In the genomic region with DNA sequence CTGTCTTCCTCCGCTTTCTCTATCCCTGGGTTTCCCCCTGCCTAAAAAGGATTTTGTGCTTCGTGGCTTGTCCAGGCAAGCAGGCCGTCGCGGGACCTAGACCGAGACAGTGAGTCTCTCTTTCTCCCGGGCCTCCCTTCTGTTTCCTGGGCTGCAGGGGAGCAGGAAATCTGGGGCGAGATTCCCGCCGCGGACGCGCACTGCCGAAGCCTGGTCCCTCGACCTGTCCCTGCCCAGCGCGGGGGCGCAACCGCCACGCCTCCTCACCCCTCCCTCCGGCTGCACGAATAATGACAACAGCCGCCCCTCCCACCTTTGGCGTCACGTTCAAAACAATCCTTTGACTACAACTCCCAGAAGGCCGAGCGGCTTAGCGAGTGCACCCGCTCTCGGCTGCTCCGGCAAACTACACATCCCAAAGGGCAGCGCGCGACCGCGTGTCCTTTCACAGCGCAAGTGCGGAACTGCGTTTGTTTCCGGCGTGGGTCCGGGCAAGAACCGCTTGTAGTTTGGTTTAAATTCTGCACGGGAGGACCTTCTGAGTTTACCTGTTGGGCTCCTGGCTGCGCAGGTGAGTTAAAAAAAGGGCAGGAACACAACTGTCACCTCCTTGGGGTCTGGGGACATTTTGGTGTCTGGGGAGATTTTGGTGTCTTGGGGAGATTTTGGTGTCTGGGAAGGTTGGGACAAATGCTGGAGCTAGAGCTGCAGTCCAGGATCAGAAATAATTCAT, we compare ENCODE assay signal across 8 cellular contexts. TPM values are rescaled to one million over a fixed set of nuclear protein-coding genes. Genes with fewer than 3 reads are reported as not detected.
DNase-seq lines count a peak whose midpoint lies in the region; ATAC-seq and TF ChIP-seq lines count a peak whose summit lies in the region.

A gene (plus strand): TSS at position 473 of the 733 bp plus-strand sequence. CDS start 1,715 bp downstream, outside the sequence.

- H3K4me3 Mint-ChIP-seq in activated B cell treated with CpG ODN at 0.5 μM for 24 hours, result peak within 1 kb of the TSS; percentile 99

- POLR2A ChIA-PET in activated B cell treated with CpG ODN at 0.5 μM for 24 hours (lab: Charles Lee), result interaction anchor here (0.7 to 2.8 kb wide), 8 partner anchors 10 to 322 kb away, joined by 3 to 14 read pairs (median 4); a partner anchor contains a TSS

- H3K4me1 Mint-ChIP-seq in activated B cell treated with CpG ODN at 0.5 μM for 24 hours, result peaks cover 23% of the 10 kb centered on the region

- H3K9me3 Mint-ChIP-seq in activated B cell treated with CpG ODN at 0.5 μM for 24 hours, result no peaks in the 10 kb centered on the region

- H3K27me3 Mint-ChIP-seq in activated B cell treated with CpG ODN at 0.5 μM for 24 hours, result no peaks in the 10 kb centered on the region

- TF ChIP-seq CTCF in activated B cell treated with CpG ODN at 0.5 μM for 24 hours (IDR thresholded peaks at IDR 0.05), result no peak

- peaks cover 39% of the 10 kb centered on the region for H3K36me3 Mint-ChIP-seq in activated B cell treated with CpG ODN at 0.5 μM for 24 hours (ENCODE audit: low read depth)

- peak; percentile 98 for ATAC-seq in HG03196 (IDR thresholded peaks at IDR 0.05; ENCODE audit: unreplicated experiment)
- ATAC-seq in activated B cell treated with CpG ODN at 0.5 μM for 24 hours (ENCODE audit: low read depth), result peak; percentile 97

- CTCF ChIA-PET in activated B cell treated with CpG ODN at 0.5 μM for 24 hours (lab: Charles Lee), result interaction anchor here (0.7 to 1.0 kb wide), 3 partner anchors 9 to 200 kb away, joined by 3 to 5 read pairs (median 3); no protein-coding TSS in a partner anchor

- intact Hi-C loops in activated B cell treated with CpG ODN at 0.5 μM for 24 hours (cut with micrococcal nuclease), result loop anchor here (1.0 to 2.0 kb wide), 8 partner anchors 10 to 921 kb away; a partner anchor contains a TSS

- peak; percentile 74 for TF ChIP-seq POLR2A in GM18951 (IDR thresholded peaks at IDR 0.05; ENCODE audit: extremely low read depth, insufficient read depth, insufficient read length)

- peak within 1 kb of the TSS; percentile 94 for H3K27ac Mint-ChIP-seq in activated B cell treated with CpG ODN at 0.5 μM for 24 hours

- DNase-seq in AG08395 (ENCODE audit: low spot score), result peak; percentile 97
- peak; percentile 99 for DNase-seq in NCI-H345 (lab: John Stamatoyannopoulos, UW)
- DNase-seq in activated B cell treated with CpG ODN at 0.5 μM for 24 hours, result peak; percentile 96
- peak; percentile 98 for DNase-seq in central memory CD4-positive, alpha-beta T cell
- DNase-seq in inferior parietal cortex (ENCODE audit: extremely low spot score), result peak; percentile 100
- DNase-seq in stimulated activated CD4-positive, alpha-beta T cell treated with anti-CD3 and anti-CD28 coated beads, Interleukin-12 subunit alpha, Interleukin-12 subunit beta, amount 100 ng/mL, for 24 hours (ENCODE audit: low read depth in 2 of 2), result peak; percentile 99

- in situ Hi-C loops in GM18951 (cut with MboI; ENCODE audit: low sequenced_read_pairs, unreplicated experiment), result no loop called here

RNA-seq across cellular contexts. Expression of the gene that starts here (rescaled TPM):
- 20.4 and 20.9 TPM in 2 replicates for total RNA-seq in activated B cell treated with CpG ODN at 0.5 μM for 24 hours

Comparison
In these comparisons a context has a peak if more than half of its experiments do, and no peak if none do; other contexts are left out.
1. Peak in every context shown above with its lines: DNase-seq and ATAC-seq.